In the genomic region with DNA sequence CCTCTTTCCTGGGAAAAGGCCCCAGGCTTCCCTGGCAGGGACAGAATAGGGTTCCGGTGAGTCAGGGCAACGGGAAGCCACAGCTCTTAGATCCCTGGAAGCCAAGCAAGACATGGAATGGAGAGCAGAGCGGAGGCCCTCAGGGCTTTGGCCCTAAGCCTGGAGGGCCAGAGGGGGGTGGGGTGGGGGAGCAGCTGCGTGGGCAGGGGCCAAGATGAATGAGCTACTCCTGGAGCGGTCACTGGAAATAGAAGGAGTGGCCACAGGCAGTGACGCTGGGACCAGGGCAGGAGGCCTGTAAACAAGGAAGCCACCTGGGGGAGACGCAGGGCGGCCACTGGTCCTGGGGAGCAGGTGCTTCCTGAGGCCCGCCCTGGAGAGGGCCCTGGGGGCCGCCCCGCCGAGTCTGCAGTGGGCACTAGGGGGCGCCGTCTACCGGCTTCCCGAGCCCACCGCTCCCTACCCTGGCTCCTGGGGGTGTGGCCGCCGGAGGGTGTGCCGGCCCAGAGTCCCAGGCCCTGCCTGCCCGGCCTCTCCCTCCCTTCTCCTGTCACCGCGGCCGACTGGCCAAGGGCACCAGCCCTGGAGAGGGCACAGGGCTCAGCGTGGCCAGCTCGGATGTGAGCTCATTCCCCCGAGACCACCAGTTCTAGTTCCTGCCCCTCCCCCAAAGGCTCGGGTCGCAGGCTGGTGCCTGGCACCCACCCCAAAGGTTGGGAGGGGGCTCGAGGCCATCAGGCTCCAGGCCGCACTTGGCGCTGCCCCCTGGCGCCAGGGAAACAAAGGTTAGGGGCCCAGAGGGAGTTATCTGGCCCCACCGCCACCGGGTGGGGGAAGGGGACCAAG, we compare ENCODE assay signal across 8 cellular contexts. TPM values are rescaled to one million over a fixed set of nuclear protein-coding genes. Genes with fewer than 3 reads are reported as not detected.
A peak's percentile ranks its signal among the peaks of the same experiment; 100 is the strongest.
DNase-seq lines count a peak whose midpoint lies in the region; ATAC-seq and TF ChIP-seq lines count a peak whose summit lies in the region.

No MANE protein-coding gene starts in this region.

- peak overlapping the region; percentile 70 for H3K4me3 ChIP-seq in coronary artery

- DNase-seq in 8988T (peak; percentile 66), NCI-H345 treated with DMSO at 0.1 percent for 48 hours (lab: John Stamatoyannopoulos, UW; ENCODE audit: unreplicated experiment) (peak; percentile 67), coronary artery (ENCODE audit: low spot score) (peak; percentile 94), left lobe of liver (ENCODE audit: low spot score) (peak; percentile 88)
- DNase-seq in activated CD4-positive, alpha-beta T cell treated with anti-CD3 and anti-CD28 coated beads for 4 hours: peak; percentile 73 to 74
- DNase-seq in stimulated activated CD4-positive, alpha-beta T cell treated with anti-CD3 and anti-CD28 coated beads, Interleukin-2, amount 100 ng/mL, for 24 hours: peak; percentile 85 to 88

- peak; percentile 33 for ATAC-seq in GM18520 (IDR thresholded peaks at IDR 0.05; ENCODE audit: unreplicated experiment)
- peak; percentile 59 for ATAC-seq in HG03139 (IDR thresholded peaks at IDR 0.05; ENCODE audit: unreplicated experiment)
- ATAC-seq in left lobe of liver: peak; percentile 71

- peak overlapping the region; percentile 87 to 93 for H3K27ac ChIP-seq in coronary artery

- peak; percentile 70 for TF ChIP-seq CTCF in coronary artery (IDR thresholded peaks at IDR 0.05)

RNA-seq across cellular contexts. Expression of a gene that starts 12.1 kb away (rescaled TPM):
- 10.3 TPM for total RNA-seq in left lobe of liver

RNA-seq across cellular contexts. Expression of a gene that starts 22.8 kb away (rescaled TPM):
- total RNA-seq in left lobe of liver: 3.7 TPM

RNA-seq across cellular contexts. Expression of a gene that starts 32.3 kb away (rescaled TPM):
- total RNA-seq in left lobe of liver: not detected

RNA-seq across cellular contexts. Expression of a gene that starts 46.9 kb away (rescaled TPM):
- total RNA-seq in left lobe of liver: 1.1 TPM

Comparison
In these comparisons a context has a peak if more than half of its experiments do, and no peak if none do; other contexts are left out.
1. Peak in every context shown above with its lines: DNase-seq, ATAC-seq, H3K4me3 ChIP-seq and H3K27ac ChIP-seq.